25 cellular contexts compared by ENCODE assay signal in the genomic region with DNA sequence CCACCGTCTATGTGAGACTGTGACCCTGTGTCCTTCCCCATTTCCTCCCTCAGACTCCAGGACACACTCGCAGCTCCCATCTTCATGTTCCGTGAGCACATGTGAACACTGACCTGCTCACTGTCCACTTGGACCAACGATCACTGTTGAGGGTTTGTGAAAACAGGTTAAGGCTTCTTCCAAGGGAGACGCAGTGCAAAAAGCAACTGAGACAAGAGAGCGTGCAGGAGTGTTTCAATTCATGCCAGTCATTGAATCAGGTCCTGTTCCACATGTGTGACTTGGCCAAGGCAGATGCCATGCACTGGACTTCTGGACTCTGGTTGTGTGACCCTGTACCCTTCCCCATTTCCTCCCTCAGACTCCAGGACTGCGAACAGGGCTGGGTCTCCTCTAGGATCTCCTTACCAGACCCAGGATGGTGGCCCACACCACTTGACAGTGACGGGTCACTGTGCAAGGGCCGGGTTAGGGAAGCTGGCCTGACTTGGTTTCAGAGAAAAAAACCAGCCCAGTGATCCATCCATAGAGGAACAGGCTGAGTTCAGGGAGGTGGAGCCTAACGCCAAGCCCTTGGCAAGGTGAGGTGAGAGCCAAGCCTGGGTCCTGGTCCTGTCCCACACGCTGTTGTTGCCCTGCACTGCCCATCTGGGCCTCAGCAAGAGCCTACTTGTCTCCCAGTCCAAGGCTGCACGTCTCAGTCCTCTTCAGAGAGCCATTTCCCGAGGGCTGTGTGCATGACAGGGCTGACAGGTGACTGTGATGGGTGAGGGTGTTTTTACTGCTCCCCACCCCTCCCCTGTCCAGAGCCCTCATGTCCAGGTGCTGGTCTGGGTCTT. TPM values are rescaled to one million over a fixed set of nuclear protein-coding genes. Genes with fewer than 3 reads are reported as not detected.
A peak's percentile ranks its signal among the peaks of the same experiment; 100 is the strongest.
DNase-seq lines count a peak whose midpoint lies in the region; ATAC-seq and TF ChIP-seq lines count a peak whose summit lies in the region.
"Had no signal": no experiment of that assay in that cellular context is flagged by ENCODE, and none has a peak within 500 bp of the region (broad histone marks: within the 10 kb centered on the region; RNA-seq: fewer than 3 reads in every experiment).

No MANE protein-coding gene starts in this region.

- H2BK120ac ChIP-seq in neuronal stem cell (ENCODE audit: low read depth, low read length) = no peak overlapping the region

- H3K4me2 ChIP-seq in Loucy (ENCODE audit: low read depth, low read length, poor library complexity, severe bottlenecking) (peak overlapping the region; percentile 14), neuronal stem cell (ENCODE audit: insufficient read depth, low read length, poor library complexity, severe bottlenecking) (no peak overlapping the region)
- H3K4me2 ChIP-seq: smooth muscle cell had no signal

- no peak overlapping the region for H3K23ac ChIP-seq in neuronal stem cell (ENCODE audit: low read depth, low read length, poor library complexity)

- POLR2A ChIA-PET in activated CD4-positive, alpha-beta memory T cell treated with anti-CD3 and anti-CD28 coated beads, Interleukin-2, amount 10 ng/mL, durations not matched to agents 7 days and 5 days (lab: Charles Lee) = no interaction called here

- H3K27ac Mint-ChIP-seq in activated CD4-positive, alpha-beta memory T cell treated with anti-CD3 and anti-CD28 coated beads, Interleukin-2, amount 10 ng/mL, durations not matched to agents 7 days and 5 days = no peak overlapping the region
- H3K27ac Mint-ChIP-seq: activated naive CD8-positive, alpha-beta T cell treated with anti-CD3 and anti-CD28 coated beads for 36 hours; activated T-helper 17 cell treated with anti-CD3 and anti-CD28 coated beads, Interleukin-2, amount 50 U/mL, for 72 hours; stimulated activated naive B cell treated with anti-CD40 and anti-IgM and Interleukin-4, amounts not matched to agents 10 μg/mL and 1 μg/mL and 100 μg/mL, for 72 hours; T-helper 2 cell treated with Interferon-gamma antibody and Interleukin-4, amounts not matched to agents 5 μg/mL and 100 μg/mL, for 36 hours had no signal

- H3K9me3 ChIP-seq in Loucy (ENCODE audit: insufficient read depth, low read depth, low read length) (no peaks in the 10 kb centered on the region), neuronal stem cell (replicated peaks in 1 of 2; ENCODE audit: control insufficient read depth in 2 of 2, insufficient read depth in 1 of 2, low read depth in 1 of 2, low read length in 2 of 2) (no peaks in the 10 kb centered on the region)
- H3K9me3 ChIP-seq: lower lobe of right lung, neutrophil, testis had no signal

- H2BK5ac ChIP-seq in neuronal stem cell (ENCODE audit: low read length) = no peak overlapping the region

- H4K91ac ChIP-seq in neuronal stem cell (ENCODE audit: low read depth, low read length, poor library complexity) = peak overlapping the region; percentile 19

- H3K4me3 ChIP-seq in Loucy (ENCODE audit: low read length, poor library complexity, severe bottlenecking) (no peak overlapping the region), epithelial cell of esophagus (ENCODE audit: low read length) (peak overlapping the region; percentile 24), neuronal stem cell (ENCODE audit: low read length in 2 of 2) (no peak overlapping the region)
- H3K4me3 ChIP-seq: lower lobe of right lung, smooth muscle cell, testis had no signal

- H3K4me1 Mint-ChIP-seq in activated CD4-positive, alpha-beta memory T cell treated with anti-CD3 and anti-CD28 coated beads, Interleukin-2, amount 10 ng/mL, durations not matched to agents 7 days and 5 days = peaks cover 8% of the 10 kb centered on the region
- H3K4me1 Mint-ChIP-seq: activated T-helper 17 cell treated with anti-CD3 and anti-CD28 coated beads, Interleukin-2, amount 50 U/mL, for 72 hours; stimulated activated naive B cell treated with anti-CD40 and anti-IgM and Interleukin-4, amounts not matched to agents 10 μg/mL and 1 μg/mL and 100 μg/mL, for 72 hours had no signal

- H3K9ac ChIP-seq in Loucy (ENCODE audit: low read depth, low read length, poor library complexity, severe bottlenecking) (no peak overlapping the region), neuronal stem cell (ENCODE audit: low read depth, low read length, poor library complexity) (no peak overlapping the region)

- WGBS in neuronal stem cell (ENCODE audit: extremely low coverage in 2 of 2, insufficient read length in 2 of 2, insufficient replicate concordance in 1 of 2), 2 donors = no CpG with 5 or more reads among the region's 13 CpGs

- TF ChIP-seq CTCF in Loucy (conservative IDR thresholded peaks at IDR 0.05; ENCODE audit: low read length) (no peak), epithelial cell of esophagus (IDR thresholded peaks at IDR 0.05; ENCODE audit: insufficient read depth, low read depth, low read length, missing control alignments) (no peak)

- peaks cover 7% of the 10 kb centered on the region for H3K4me1 ChIP-seq in Loucy (ENCODE audit: insufficient read depth, low read length, poor library complexity, severe bottlenecking)
- peaks cover 0 to 8% of the 10 kb centered on the region in 2 donors for H3K4me1 ChIP-seq in neuronal stem cell (ENCODE audit: control insufficient read depth in 2 of 2, insufficient read depth in 1 of 2, low read depth in 1 of 2, low read length in 2 of 2)
- H3K4me1 ChIP-seq: lower lobe of right lung, testis had no signal

- H2AK5ac ChIP-seq in neuronal stem cell (ENCODE audit: low read depth, low read length) = no peak overlapping the region

- H2BK12ac ChIP-seq in neuronal stem cell (ENCODE audit: low read length) = no peak overlapping the region

- no peak overlapping the region for H2AFZ ChIP-seq in Loucy (ENCODE audit: low read length)
- no peak overlapping the region for H2AFZ ChIP-seq in neuronal stem cell (ENCODE audit: low read length)

- H3K14ac ChIP-seq in neuronal stem cell (ENCODE audit: low read length) = no peak overlapping the region

- DNase-seq in activated CD4-positive, alpha-beta memory T cell treated with anti-CD3 and anti-CD28 coated beads, Interleukin-2, amount 10 ng/mL, durations not matched to agents 7 days and 5 days = peak; percentile 11
- DNase-seq in epithelial cell of esophagus (ENCODE audit: low read depth) (no peak), neuronal stem cell (ENCODE audit: low spot score) (no peak), mucosa of gallbladder (ENCODE audit: low spot score) (no peak), DMS114 treated with DMSO at 0.1 percent for 48 hours (lab: John Stamatoyannopoulos, UW; ENCODE audit: unreplicated experiment) (no peak), SIG-M5 treated with dmso at 0.1 percent for 504 hours (lab: John Stamatoyannopoulos, UW; ENCODE audit: unreplicated experiment) (no peak)
- DNase-seq: activated CD4-positive, CD25-positive, alpha-beta regulatory T cell; activated naive CD8-positive, alpha-beta T cell treated with anti-CD3 and anti-CD28 coated beads for 36 hours; EL; foreskin fibroblast; hippocampal formation; lower lobe of right lung; NCI-H1105 treated with DMSO at 0.1 percent for 48 hours; NCI-H2107; NCI-H524; RPMI8226; stimulated activated naive B cell treated with anti-CD40 and anti-IgM and Interleukin-4, amounts not matched to agents 10 μg/mL and 1 μg/mL and 100 μg/mL, for 72 hours; testis had no signal

- H3K18ac ChIP-seq in neuronal stem cell (ENCODE audit: low read length) = peak overlapping the region; percentile 50

- H3K36me3 ChIP-seq in Loucy (ENCODE audit: insufficient read depth, low read length) = no peaks in the 10 kb centered on the region
- H3K36me3 ChIP-seq in neuronal stem cell (replicated peaks in 1 of 2; ENCODE audit: control insufficient read depth in 2 of 2, insufficient read depth in 2 of 2, low read length in 2 of 2) = no peaks in the 10 kb centered on the region
- H3K36me3 ChIP-seq: lower lobe of right lung, neutrophil had no signal

- no peak overlapping the region for H3K27ac ChIP-seq in neuronal stem cell (replicated peaks; ENCODE audit: low read length)
- H3K27ac ChIP-seq: lower lobe of right lung, neutrophil, testis had no signal

- H3K27me3 ChIP-seq in Loucy (ENCODE audit: insufficient read depth, low read length, poor library complexity, severe bottlenecking) = no peaks in the 10 kb centered on the region
- peaks cover 0 to 10% (median 0%) of the 10 kb centered on the region in 3 experiments for H3K27me3 ChIP-seq in neuronal stem cell (ENCODE audit: control insufficient read depth in 3 of 3, insufficient read depth in 3 of 3, low read depth in 1 of 3, low read length in 3 of 3)
- H3K27me3 ChIP-seq: neutrophil, testis had no signal

- no peaks in the 10 kb centered on the region for H4K20me1 ChIP-seq in Loucy (ENCODE audit: insufficient read depth, low read length, poor library complexity, severe bottlenecking)

- no peaks in the 10 kb centered on the region for H3K9me3 Mint-ChIP-seq in activated CD4-positive, alpha-beta memory T cell treated with anti-CD3 and anti-CD28 coated beads, Interleukin-2, amount 10 ng/mL, durations not matched to agents 7 days and 5 days
- H3K9me3 Mint-ChIP-seq: activated naive CD8-positive, alpha-beta T cell treated with anti-CD3 and anti-CD28 coated beads for 36 hours; activated T-helper 17 cell treated with anti-CD3 and anti-CD28 coated beads, Interleukin-2, amount 50 U/mL, for 72 hours; stimulated activated naive B cell treated with anti-CD40 and anti-IgM and Interleukin-4, amounts not matched to agents 10 μg/mL and 1 μg/mL and 100 μg/mL, for 72 hours; T-helper 2 cell treated with Interferon-gamma antibody and Interleukin-4, amounts not matched to agents 5 μg/mL and 100 μg/mL, for 36 hours had no signal

- H2BK15ac ChIP-seq in neuronal stem cell (ENCODE audit: low read length) = no peak overlapping the region

- no peaks in the 10 kb centered on the region for H3K79me1 ChIP-seq in neuronal stem cell (ENCODE audit: low read depth, low read length)

- no peak for ATAC-seq in HG03521 (IDR thresholded peaks at IDR 0.05; ENCODE audit: unreplicated experiment)
- ATAC-seq: activated T-helper 17 cell treated with anti-CD3 and anti-CD28 coated beads, Interleukin-2, amount 50 U/mL, for 72 hours; lower lobe of right lung; stimulated activated naive B cell treated with anti-CD40 and anti-IgM and Interleukin-4, amounts not matched to agents 10 μg/mL and 1 μg/mL and 100 μg/mL, for 72 hours had no signal

- no peak overlapping the region for H3K4ac ChIP-seq in neuronal stem cell (ENCODE audit: low read length)

- no peaks in the 10 kb centered on the region for H3F3A ChIP-seq in Loucy (ENCODE audit: low read depth)

- no peaks in the 10 kb centered on the region for H3K9me2 ChIP-seq in Loucy (replicated peaks; ENCODE audit: low read depth, low read length)

- no peak overlapping the region for H3K4me3 Mint-ChIP-seq in activated CD4-positive, alpha-beta memory T cell treated with anti-CD3 and anti-CD28 coated beads, Interleukin-2, amount 10 ng/mL, durations not matched to agents 7 days and 5 days
- H3K4me3 Mint-ChIP-seq: activated naive CD8-positive, alpha-beta T cell treated with anti-CD3 and anti-CD28 coated beads for 36 hours; activated T-helper 17 cell treated with anti-CD3 and anti-CD28 coated beads, Interleukin-2, amount 50 U/mL, for 72 hours; stimulated activated naive B cell treated with anti-CD40 and anti-IgM and Interleukin-4, amounts not matched to agents 10 μg/mL and 1 μg/mL and 100 μg/mL, for 72 hours; T-helper 2 cell treated with Interferon-gamma antibody and Interleukin-4, amounts not matched to agents 5 μg/mL and 100 μg/mL, for 36 hours had no signal

- H3K27me3 Mint-ChIP-seq in activated CD4-positive, alpha-beta memory T cell treated with anti-CD3 and anti-CD28 coated beads, Interleukin-2, amount 10 ng/mL, durations not matched to agents 7 days and 5 days = peaks cover 2% of the 10 kb centered on the region

- no peaks in the 10 kb centered on the region for H3K79me2 ChIP-seq in Loucy (ENCODE audit: insufficient read depth, low read length)

- no peaks in the 10 kb centered on the region for H3K36me3 Mint-ChIP-seq in activated CD4-positive, alpha-beta memory T cell treated with anti-CD3 and anti-CD28 coated beads, Interleukin-2, amount 10 ng/mL, durations not matched to agents 7 days and 5 days (ENCODE audit: low read depth)
- H3K36me3 Mint-ChIP-seq: activated naive CD8-positive, alpha-beta T cell treated with anti-CD3 and anti-CD28 coated beads for 36 hours; stimulated activated naive B cell treated with anti-CD40 and anti-IgM and Interleukin-4, amounts not matched to agents 10 μg/mL and 1 μg/mL and 100 μg/mL, for 72 hours had no signal

- CTCF ChIA-PET in activated CD4-positive, alpha-beta memory T cell treated with anti-CD3 and anti-CD28 coated beads, Interleukin-2, amount 10 ng/mL, durations not matched to agents 7 days and 5 days (lab: Charles Lee) = no interaction called here

- no peak overlapping the region for H4K8ac ChIP-seq in neuronal stem cell (ENCODE audit: low read depth, low read length)

RNA-seq across cellular contexts. Expression of gene KRT5, which starts 5.7 kb away (rescaled TPM):
- total RNA-seq in activated CD4-positive, alpha-beta memory T cell treated with anti-CD3 and anti-CD28 coated beads, Interleukin-2, amount 10 ng/mL, durations not matched to agents 7 days and 5 days = not detected
- polyA plus RNA-seq in neuronal stem cell (2013, experiment 1 of 2) = not detected
- polyA plus RNA-seq in neuronal stem cell (2013, experiment 2 of 2) = not detected
- total RNA-seq in mucosa of gallbladder = not detected
- total RNA-seq: activated naive CD8-positive, alpha-beta T cell treated with anti-CD3 and anti-CD28 coated beads for 36 hours; activated T-helper 17 cell treated with anti-CD3 and anti-CD28 coated beads, Interleukin-2, amount 50 U/mL, for 72 hours had no signal
- polyA plus RNA-seq: AG04450 had no signal

RNA-seq across cellular contexts. Expression of gene KRT71, which starts 27.1 kb away (rescaled TPM):
- not detected for total RNA-seq in activated CD4-positive, alpha-beta memory T cell treated with anti-CD3 and anti-CD28 coated beads, Interleukin-2, amount 10 ng/mL, durations not matched to agents 7 days and 5 days
- polyA plus RNA-seq in neuronal stem cell (2013, experiment 1 of 2) = not detected
- not detected for polyA plus RNA-seq in neuronal stem cell (2013, experiment 2 of 2)
- total RNA-seq in mucosa of gallbladder = not detected
- total RNA-seq: activated naive CD8-positive, alpha-beta T cell treated with anti-CD3 and anti-CD28 coated beads for 36 hours; activated T-helper 17 cell treated with anti-CD3 and anti-CD28 coated beads, Interleukin-2, amount 50 U/mL, for 72 hours; lower lobe of right lung; smooth muscle cell had no signal
- polyA plus RNA-seq: AG04450, smooth muscle cell had no signal

RNA-seq across cellular contexts. Expression of gene KRT6A, which starts 32.8 kb away (rescaled TPM):
- total RNA-seq in activated CD4-positive, alpha-beta memory T cell treated with anti-CD3 and anti-CD28 coated beads, Interleukin-2, amount 10 ng/mL, durations not matched to agents 7 days and 5 days = not detected
- polyA plus RNA-seq in neuronal stem cell (2013, experiment 1 of 2) = not detected
- polyA plus RNA-seq in neuronal stem cell (2013, experiment 2 of 2) = not detected
- not detected for total RNA-seq in mucosa of gallbladder
- total RNA-seq: activated naive CD8-positive, alpha-beta T cell treated with anti-CD3 and anti-CD28 coated beads for 36 hours; activated T-helper 17 cell treated with anti-CD3 and anti-CD28 coated beads, Interleukin-2, amount 50 U/mL, for 72 hours had no signal
- polyA plus RNA-seq: AG04450 had no signal

RNA-seq across cellular contexts. Expression of gene KRT74, which starts 47.8 kb away (rescaled TPM):
- not detected for total RNA-seq in activated CD4-positive, alpha-beta memory T cell treated with anti-CD3 and anti-CD28 coated beads, Interleukin-2, amount 10 ng/mL, durations not matched to agents 7 days and 5 days
- not detected for polyA plus RNA-seq in neuronal stem cell (2013, experiment 1 of 2)
- polyA plus RNA-seq in neuronal stem cell (2013, experiment 2 of 2) = not detected
- not detected for total RNA-seq in mucosa of gallbladder
- total RNA-seq: activated naive CD8-positive, alpha-beta T cell treated with anti-CD3 and anti-CD28 coated beads for 36 hours; activated T-helper 17 cell treated with anti-CD3 and anti-CD28 coated beads, Interleukin-2, amount 50 U/mL, for 72 hours; lower lobe of right lung; smooth muscle cell had no signal
- polyA plus RNA-seq: AG04450, smooth muscle cell had no signal

RNA-seq across cellular contexts. Expression of gene KRT6C, which starts 52.3 kb away (rescaled TPM):
- not detected for total RNA-seq in activated CD4-positive, alpha-beta memory T cell treated with anti-CD3 and anti-CD28 coated beads, Interleukin-2, amount 10 ng/mL, durations not matched to agents 7 days and 5 days
- not detected for polyA plus RNA-seq in neuronal stem cell (2013, experiment 1 of 2)
- not detected for polyA plus RNA-seq in neuronal stem cell (2013, experiment 2 of 2)
- total RNA-seq in mucosa of gallbladder = not detected
- total RNA-seq: activated naive CD8-positive, alpha-beta T cell treated with anti-CD3 and anti-CD28 coated beads for 36 hours; activated T-helper 17 cell treated with anti-CD3 and anti-CD28 coated beads, Interleukin-2, amount 50 U/mL, for 72 hours; lower lobe of right lung had no signal
- polyA plus RNA-seq: AG04450 had no signal
